ENCODE assay signal across 1 cellular context in genomic region chr4:121690001-121690400, GRCh38.
TF ChIP-seq lines count a peak whose summit lies in the region.

No MANE protein-coding gene starts in this region.

TF ChIP-seq in K562, 482 proteins besides CTCF, POLR2A, EP300 and RAD21 (continued from another document):
- TF ChIP-seq THAP12 (CRISPR knock-in tag; IDR thresholded peaks at IDR 0.05) (no peak), ILF3 (IDR thresholded peaks at IDR 0.05; ENCODE audit: borderline replicate concordance) (no peak), RAD51 (IDR thresholded peaks at IDR 0.05; ENCODE audit: borderline replicate concordance, low read depth) (no peak), ZNF24 (IDR thresholded peaks at IDR 0.05) (no peak), BDP1 (IDR thresholded peaks at IDR 0.05; ENCODE audit: insufficient read depth, insufficient read length) (no peak), TBL1XR1 (IDR thresholded peaks at IDR 0.05; ENCODE audit: low read length in 2 of 2) (no peak), BMI1 (IDR thresholded peaks at IDR 0.05; ENCODE audit: low read length) (no peak), HDAC2 (IDR thresholded peaks at IDR 0.05) (no peak), PTRF (tag; IDR thresholded peaks at IDR 0.05) (no peak)
